Comparison of ENCODE assay signal across 8 cellular contexts in genomic region chr12:65776994-65777393, GRCh38. TPM values are rescaled to one million over a fixed set of nuclear protein-coding genes. Genes with fewer than 3 reads are reported as not detected.
"Had no signal": no experiment of that assay in that cellular context is flagged by ENCODE, and none has a peak within 500 bp of the region (broad histone marks: within the 10 kb centered on the region; RNA-seq: fewer than 3 reads in every experiment).

No MANE protein-coding gene starts in this region.

- H3K36me3 ChIP-seq: HAP-1 had no signal

- H2AFZ ChIP-seq: GM23338 had no signal

- H3K4me2 ChIP-seq: GM23338 had no signal

- H3K27ac ChIP-seq: HL-60 had no signal

- H3K36me3 Mint-ChIP-seq: IgD-negative memory B cell had no signal

- FAIRE-seq: HepG2 had no signal

- H3K4me3 Mint-ChIP-seq: GM23338, IgD-negative memory B cell had no signal

- DNase-seq: H7, HFFc6, KG1 had no signal

- H3K4me3 ChIP-seq: GM23338, HAP-1 had no signal

- H3K9me3 ChIP-seq: HAP-1 had no signal

- H3K4me1 Mint-ChIP-seq: IgD-negative memory B cell had no signal

- ATAC-seq: GM23338, HepG2 had no signal

- H3K27ac Mint-ChIP-seq: GM23338 had no signal

RNA-seq across cellular contexts. Expression of gene HMGA2, which starts 47.3 kb away (rescaled TPM):
- polyA plus RNA-seq: IgD-negative memory B cell had no signal
